In genomic region chr13:32632343-32632910, GRCh38 we compare ENCODE assay signal across 25 cellular contexts. TPM values are rescaled to one million over a fixed set of nuclear protein-coding genes. Genes with fewer than 3 reads are reported as not detected.
DNase-seq lines count a peak whose midpoint lies in the region; ATAC-seq lines count a peak whose summit lies in the region.
"Had no signal": no experiment of that assay in that cellular context is flagged by ENCODE, and none has a peak within 500 bp of the region (broad histone marks: within the 10 kb centered on the region; RNA-seq: fewer than 3 reads in every experiment).

No MANE protein-coding gene starts in this region.

- H3K4me3 Mint-ChIP-seq in CD4-positive, CD25-positive, alpha-beta regulatory T cell, result no peak overlapping the region
- no peak overlapping the region for H3K4me3 Mint-ChIP-seq in activated naive CD8-positive, alpha-beta T cell treated with anti-CD3 and anti-CD28 coated beads, Interleukin-2, amount 50 U/mL, for 24 hours
- H3K4me3 Mint-ChIP-seq: B cell; CD4-positive, alpha-beta T cell had no signal

- peaks cover 28% of the 10 kb centered on the region for H3K4me1 ChIP-seq in BLaER1
- peaks cover 3% of the 10 kb centered on the region for H3K4me1 ChIP-seq in CD4-positive, CD25-positive, alpha-beta regulatory T cell (ENCODE audit: control insufficient read depth, insufficient read depth, low read length, poor library complexity, severe bottlenecking)
- H3K4me1 ChIP-seq: HAP-1 had no signal

- H3K27me3 ChIP-seq in BLaER1, result no peaks in the 10 kb centered on the region
- no peaks in the 10 kb centered on the region for H3K27me3 ChIP-seq in CD4-positive, CD25-positive, alpha-beta regulatory T cell (ENCODE audit: control insufficient read depth, insufficient read depth, low read length)
- H3K27me3 ChIP-seq: MG63 had no signal

- H3K36me3 Mint-ChIP-seq in CD4-positive, CD25-positive, alpha-beta regulatory T cell, result peaks cover 13% of the 10 kb centered on the region
- H3K36me3 Mint-ChIP-seq in activated naive CD8-positive, alpha-beta T cell treated with anti-CD3 and anti-CD28 coated beads, Interleukin-2, amount 50 U/mL, for 24 hours (ENCODE audit: low read depth), result peaks cover 11% of the 10 kb centered on the region

- no peaks in the 10 kb centered on the region for H3K27me3 Mint-ChIP-seq in CD4-positive, CD25-positive, alpha-beta regulatory T cell
- no peaks in the 10 kb centered on the region for H3K27me3 Mint-ChIP-seq in activated naive CD8-positive, alpha-beta T cell treated with anti-CD3 and anti-CD28 coated beads, Interleukin-2, amount 50 U/mL, for 24 hours
- H3K27me3 Mint-ChIP-seq: B cell; CD4-positive, alpha-beta T cell had no signal

- H3K4me3 ChIP-seq in BLaER1, result no peak overlapping the region
- no peak overlapping the region for H3K4me3 ChIP-seq in CD4-positive, CD25-positive, alpha-beta regulatory T cell (ENCODE audit: low read depth, low read length)
- H3K4me3 ChIP-seq in Jurkat, Clone E6-1 (ENCODE audit: low read length), result peak overlapping the region; percentile 24
- H3K4me3 ChIP-seq: HAP-1, MG63 had no signal

- H3K36me3 ChIP-seq in BLaER1, result peaks cover 30% of the 10 kb centered on the region
- H3K36me3 ChIP-seq in CD4-positive, CD25-positive, alpha-beta regulatory T cell (ENCODE audit: control insufficient read depth, insufficient read depth, low read length), result no peaks in the 10 kb centered on the region
- H3K36me3 ChIP-seq: HAP-1, MG63 had no signal

- DNase-seq in CD4-positive, CD25-positive, alpha-beta regulatory T cell, result no peak
- DNase-seq in Jurkat, Clone E6-1 (ENCODE audit: low read depth, low spot score), result peak; percentile 82
- DNase-seq in left lobe of liver (ENCODE audit: low spot score) (no peak), COLO829 (ENCODE audit: low spot score) (no peak), AML-193 (lab: John Stamatoyannopoulos, UW) (no peak)
- no peak for DNase-seq in activated naive CD8-positive, alpha-beta T cell treated with anti-CD3 and anti-CD28 coated beads, Interleukin-2, amount 50 U/mL, for 24 hours
- DNase-seq: CD4-positive, alpha-beta T cell; COR-L47; DMS53; GOT3; Kasumi-1; MG63; NCI-H1105 treated with DMSO at 0.1 percent for 48 hours; NCI-H146; NCI-H1930; NCI-H2107; NCI-H446; NCI-H524 treated with DMSO at 0.1 percent for 48 hours; NCI-H82; NK-92 treated with Interleukin-12 subunit alpha and Interleukin-12 subunit beta, amount 100 ng/mL, for 24 hours; SHP77 had no signal

- H3K27ac Mint-ChIP-seq in CD4-positive, CD25-positive, alpha-beta regulatory T cell, result peak overlapping the region in 2 of 3 donors; percentile 54 to 72
- H3K27ac Mint-ChIP-seq in activated naive CD8-positive, alpha-beta T cell treated with anti-CD3 and anti-CD28 coated beads, Interleukin-2, amount 50 U/mL, for 24 hours, result no peak overlapping the region
- H3K27ac Mint-ChIP-seq: B cell; CD4-positive, alpha-beta T cell had no signal

- H3K4me1 Mint-ChIP-seq in CD4-positive, CD25-positive, alpha-beta regulatory T cell, result peaks cover 25 to 42% (median 27%) of the 10 kb centered on the region in 4 donors
- peaks cover 20% of the 10 kb centered on the region for H3K4me1 Mint-ChIP-seq in activated naive CD8-positive, alpha-beta T cell treated with anti-CD3 and anti-CD28 coated beads, Interleukin-2, amount 50 U/mL, for 24 hours

- H3K9ac ChIP-seq in BLaER1, result no peak overlapping the region

- H3K27ac ChIP-seq in BLaER1, result peak overlapping the region; percentile 8; the same call in 1 of the 2 replicates
- H3K27ac ChIP-seq in CD4-positive, CD25-positive, alpha-beta regulatory T cell (ENCODE audit: insufficient read depth, low read length, poor library complexity, severe bottlenecking), result no peak overlapping the region
- H3K27ac ChIP-seq: RWPE1 had no signal

- H4K20me1 ChIP-seq in BLaER1, result peaks cover 70% of the 10 kb centered on the region

- peak overlapping the region; percentile 41 for H3K4me2 ChIP-seq in BLaER1

- H3K9me3 ChIP-seq in BLaER1, result peaks cover 22% of the 10 kb centered on the region
- H3K9me3 ChIP-seq in CD4-positive, CD25-positive, alpha-beta regulatory T cell (ENCODE audit: control insufficient read depth in 2 of 2, low read length in 2 of 2), result no peaks in the 10 kb centered on the region
- H3K9me3 ChIP-seq: HAP-1, MG63 had no signal

- H3K9me3 Mint-ChIP-seq in CD4-positive, CD25-positive, alpha-beta regulatory T cell, result peaks cover 0 to 4% (median 0%) of the 10 kb centered on the region in 7 donors
- H3K9me3 Mint-ChIP-seq in activated naive CD8-positive, alpha-beta T cell treated with anti-CD3 and anti-CD28 coated beads, Interleukin-2, amount 50 U/mL, for 24 hours, result peaks cover 4% of the 10 kb centered on the region

- no peak for ATAC-seq in CD4-positive, CD25-positive, alpha-beta regulatory T cell (ENCODE audit: low read depth in 2 of 2)
- ATAC-seq in left lobe of liver, result peak; percentile 33
- no peak for ATAC-seq in activated naive CD8-positive, alpha-beta T cell treated with anti-CD3 and anti-CD28 coated beads, Interleukin-2, amount 50 U/mL, for 24 hours

RNA-seq across cellular contexts. Expression of gene PDS5B, which starts 46.2 kb away (rescaled TPM):
- 51.4 TPM for total RNA-seq in CD4-positive, CD25-positive, alpha-beta regulatory T cell
- polyA plus RNA-seq in CD4-positive, CD25-positive, alpha-beta regulatory T cell, result 10 to 100 TPM; 28.6 to 37.4 (median 32.1) TPM
- polyA plus RNA-seq in Jurkat, Clone E6-1 (2012; ENCODE audit: insufficient read depth, insufficient read length), result 34.3 TPM
- 12.6 TPM for total RNA-seq in left lobe of liver
